ENCODE assay signal across 11 cellular contexts in genomic region chr2:219688560-219689445, GRCh38.
DNase-seq lines count a peak whose midpoint lies in the region; ATAC-seq, FAIRE-seq and TF ChIP-seq lines count a peak whose summit lies in the region.
"Had no signal": no experiment of that assay in that cellular context is flagged by ENCODE, and none has a peak within 500 bp of the region (broad histone marks: within the 10 kb centered on the region; RNA-seq: fewer than 3 reads in every experiment).

No MANE protein-coding gene starts in this region.

- TF ChIP-seq EP300 in HepG2 (IDR thresholded peaks at IDR 0.05; ENCODE audit: low read depth in 2 of 2, low read length in 2 of 2) (no peak), HepG2 (CRISPR knock-in tag; IDR thresholded peaks at IDR 0.05; ENCODE audit: borderline replicate concordance) (no peak), K562 (IDR thresholded peaks at IDR 0.05; ENCODE audit: low read length) (no peak)

- FAIRE-seq in HepG2 (lab: Jason Lieb, UNC) = no peak
- peak; percentile 29 for FAIRE-seq in K562 (lab: Jason Lieb, UNC)
- FAIRE-seq: A549 had no signal

- CTCF ChIA-PET in HepG2 (lab: Yijun Ruan, JAX; ENCODE audit: low intra/inter-chr PET ratio, low total read pairs) (interaction anchor here (1.2 to 3.2 kb wide), 3 partner anchors 47 to 212 kb away, joined by 4 to 20 read pairs (median 4); no protein-coding TSS in a partner anchor), K562 (lab: Yijun Ruan, JAX; ENCODE audit: low intra/inter-chr PET ratio) (interaction anchor here (0.6 to 2.2 kb wide), 5 partner anchors 15 to 907 kb away, joined by 3 to 22 read pairs (median 5); partner anchors contain the start of genes CHPF, CYP27A1 and TMEM198)

- peaks cover 0 to 41% of the 10 kb centered on the region in 2 experiments; a peak in 3 of 5 replicates for H3K27me3 ChIP-seq in HepG2 (ENCODE audit: control insufficient read depth in 1 of 2, insufficient read depth in 2 of 2, low read length in 2 of 2)
- no peaks in the 10 kb centered on the region for H3K27me3 ChIP-seq in right lobe of liver
- no peaks in the 10 kb centered on the region for H3K27me3 ChIP-seq in K562 (ENCODE audit: control insufficient read depth in 2 of 2, insufficient read depth in 2 of 2, low read length in 2 of 2)
- H3K27me3 ChIP-seq in hepatocyte = no peaks in the 10 kb centered on the region

- no peaks in the 10 kb centered on the region for H3K9me1 ChIP-seq in K562 (ENCODE audit: control insufficient read depth, insufficient read depth, low read length)

- DNase-seq in HepG2 (ENCODE audit: low spot score) (peak; percentile 36), right lobe of liver (no peak), K562 (ENCODE audit: extremely low read depth in 1 of 4, low spot score in 3 of 4) (no peak), hepatocyte (ENCODE audit: low spot score) (peak; percentile 29), NCI-H2171 treated with DMSO at 0.1 percent for 48 hours (lab: John Stamatoyannopoulos, UW) (no peak)
- DNase-seq: activated T-cell treated with anti-CD3 and anti-CD28 coated beads, Interleukin-2, amount 50 U/mL, for 1 hour; SIG-M5 had no signal

- no peaks in the 10 kb centered on the region for H3K9me2 ChIP-seq in hepatocyte (replicated peaks; ENCODE audit: insufficient read depth)

- H4K20me1 ChIP-seq in HepG2 (ENCODE audit: insufficient read depth, low read length) (no peaks in the 10 kb centered on the region), K562 (replicated peaks; ENCODE audit: control insufficient read depth, insufficient read depth, low read length) (no peaks in the 10 kb centered on the region), hepatocyte (ENCODE audit: insufficient read depth, poor library complexity, severe bottlenecking) (no peaks in the 10 kb centered on the region)

- no peak overlapping the region for H3K4me3 ChIP-seq in HepG2 (replicated peaks in 1 of 3; ENCODE audit: insufficient read depth in 1 of 3, low read depth in 2 of 3, low read length in 3 of 3)
- H3K4me3 ChIP-seq in right lobe of liver = no peak overlapping the region
- H3K4me3 ChIP-seq in K562 = no peak overlapping the region
- no peak overlapping the region for H3K4me3 ChIP-seq in hepatocyte
- H3K4me3 ChIP-seq: A549 had no signal

- POLR2A ChIA-PET in HepG2 (lab: Yijun Ruan, JAX) (no interaction called here), K562 (lab: Yijun Ruan, JAX) (interaction anchor here (0.9 to 1.1 kb wide), 2 partner anchors 14 to 148 kb away, joined by 4 to 5 read pairs; no protein-coding TSS in a partner anchor)

- H3K4me2 ChIP-seq in HepG2 (ENCODE audit: low read depth, low read length) (no peak overlapping the region), K562 (ENCODE audit: insufficient read depth, low read length) (no peak overlapping the region), hepatocyte (no peak overlapping the region)
- H3K4me2 ChIP-seq: A549 had no signal

- ATAC-seq in HepG2 = no peak
- no peak for ATAC-seq in right lobe of liver
- ATAC-seq in K562 = no peak
- ATAC-seq in GM21737 (IDR thresholded peaks at IDR 0.05; ENCODE audit: unreplicated experiment) = no peak
- ATAC-seq in HG02759 (IDR thresholded peaks at IDR 0.05; ENCODE audit: unreplicated experiment) = no peak
- ATAC-seq in HG02623 (IDR thresholded peaks at IDR 0.05; ENCODE audit: unreplicated experiment) = no peak

- H3K36me3 ChIP-seq in HepG2 (replicated peaks in 1 of 2; ENCODE audit: control insufficient read depth in 1 of 2, insufficient read depth in 2 of 2, low read length in 2 of 2) = no peaks in the 10 kb centered on the region
- no peaks in the 10 kb centered on the region for H3K36me3 ChIP-seq in right lobe of liver
- no peaks in the 10 kb centered on the region for H3K36me3 ChIP-seq in K562 (ENCODE audit: control insufficient read depth, insufficient read depth, low read length)
- no peaks in the 10 kb centered on the region for H3K36me3 ChIP-seq in hepatocyte (replicated peaks; ENCODE audit: insufficient read depth, low read depth)

- H2AFZ ChIP-seq in HepG2 (ENCODE audit: low read length) = no peak overlapping the region
- peak overlapping the region; percentile 51; the same call in 1 of the 2 replicates for H2AFZ ChIP-seq in K562 (ENCODE audit: low read depth, low read length)
- no peak overlapping the region for H2AFZ ChIP-seq in hepatocyte

- TF ChIP-seq POLR2A in HepG2 (IDR thresholded peaks at IDR 0.05; ENCODE audit: insufficient read depth in 1 of 2, low read depth in 2 of 2, low read length in 2 of 2) = no peak
- TF ChIP-seq POLR2A in right lobe of liver (IDR thresholded peaks at IDR 0.05) = no peak
- TF ChIP-seq POLR2A in K562 (conservative IDR thresholded peaks at IDR 0.05) = no peak

- H3K9me3 ChIP-seq in HepG2 (ENCODE audit: low read length) (no peaks in the 10 kb centered on the region), right lobe of liver (no peaks in the 10 kb centered on the region), K562 (replicated peaks; ENCODE audit: control insufficient read depth, insufficient read depth, low read depth, low read length) (no peaks in the 10 kb centered on the region), hepatocyte (ENCODE audit: low read depth) (no peaks in the 10 kb centered on the region)

- no peaks in the 10 kb centered on the region for H3K79me2 ChIP-seq in HepG2 (ENCODE audit: insufficient read depth, low read length)
- no peaks in the 10 kb centered on the region for H3K79me2 ChIP-seq in K562 (ENCODE audit: control insufficient read depth, insufficient read depth, low read length)
- no peaks in the 10 kb centered on the region for H3K79me2 ChIP-seq in hepatocyte

- in situ Hi-C loops in HepG2 (cut with HindIII; ENCODE audit: extremely low pct_ligation_motif_present, low pct_unique_long_range_greater_than_20kb) = no loop called here
- in situ Hi-C loops in K562 (cut with MboI) = loop anchor here (5.0 kb wide), 1 partner anchor 42 kb away; no protein-coding TSS in a partner anchor

- intact Hi-C loops in HepG2 (cut with micrococcal nuclease; ENCODE audit: unreplicated experiment) = loop anchor here (1.0 to 2.0 kb wide), 2 partner anchors 46 to 147 kb away; no protein-coding TSS in a partner anchor
- intact Hi-C loops in right lobe of liver (cut with DNase I) = no loop called here
- intact Hi-C loops in K562 (cut with micrococcal nuclease) = loop anchor here (1.0 kb wide), 2 partner anchors 47 to 148 kb away; no protein-coding TSS in a partner anchor

- H3K27ac ChIP-seq in HepG2 (ENCODE audit: extremely low read length, insufficient read depth, low read length) (no peak overlapping the region), right lobe of liver (no peak overlapping the region), K562 (ENCODE audit: extremely low read depth, low read depth, low read length) (no peak overlapping the region), hepatocyte (no peak overlapping the region)
- H3K27ac ChIP-seq: A549 had no signal

- TF ChIP-seq RAD21 in HepG2 (CRISPR knock-in tag; IDR thresholded peaks at IDR 0.05) = no peak
- no peak for TF ChIP-seq RAD21 in K562 (CRISPR knock-in tag; conservative IDR thresholded peaks at IDR 0.05 in 1 of 2, IDR thresholded peaks at IDR 0.05 in 1 of 2)

- no peak for TF ChIP-seq CTCF in HepG2 (CRISPR knock-in tag; IDR thresholded peaks at IDR 0.05)
- TF ChIP-seq CTCF in right lobe of liver (IDR thresholded peaks at IDR 0.05) = no peak
- TF ChIP-seq CTCF in K562 (IDR thresholded peaks at IDR 0.05 in 2 of 3, conservative IDR thresholded peaks at IDR 0.05 in 1 of 3; ENCODE audit: insufficient read depth in 2 of 3, low read depth in 1 of 3, low read length in 3 of 3) = no peak
- TF ChIP-seq CTCF in hepatocyte (IDR thresholded peaks at IDR 0.05; ENCODE audit: poor library complexity) = no peak

- H3K9ac ChIP-seq in HepG2 (ENCODE audit: insufficient read depth, low read depth, low read length) (no peak overlapping the region), K562 (ENCODE audit: insufficient read depth in 1 of 2, low read depth in 2 of 2, low read length in 2 of 2) (0 out of 4 replicates have a peak overlapping the region, but pooled peaks of 1 of the 2 experiments have one; percentile 24)

- H3K4me1 ChIP-seq in HepG2 (ENCODE audit: insufficient read depth, low read length) = peaks cover 39% of the 10 kb centered on the region
- no peaks in the 10 kb centered on the region for H3K4me1 ChIP-seq in right lobe of liver
- peaks cover 3 to 5% of the 10 kb centered on the region in 2 experiments; a peak in 2 of 5 replicates for H3K4me1 ChIP-seq in K562 (replicated peaks in 1 of 2; ENCODE audit: control insufficient read depth in 2 of 2, insufficient read depth in 2 of 2, low read length in 2 of 2)
- H3K4me1 ChIP-seq in hepatocyte (ENCODE audit: insufficient read depth) = no peaks in the 10 kb centered on the region
- H3K4me1 ChIP-seq: A549 had no signal

- 51% methylated on average over 23 of the region's 23 CpGs for WGBS in HepG2 (ENCODE audit: low lambda C conversion rate)
- 58% methylated on average over 21 of the region's 23 CpGs for WGBS in right lobe of liver (ENCODE audit: insufficient coverage, low coverage, low lambda C conversion rate, missing lambda C conversion rate)
- WGBS in K562 (ENCODE audit: insufficient coverage, low coverage, missing lambda C conversion rate) = 63% methylated on average over 23 of the region's 23 CpGs
- 75% methylated on average over 23 of the region's 23 CpGs for WGBS in hepatocyte (ENCODE audit: low lambda C conversion rate, missing lambda C conversion rate)

- no TSS peak for BruUV-seq in HepG2 (replicated peaks; lab: Mats Ljungman, UMichigan)
- BruUV-seq in K562 (replicated peaks; lab: Mats Ljungman, UMichigan) = no TSS peak

TF ChIP-seq in HepG2, 621 proteins besides CTCF, POLR2A, EP300 and RAD21:
- peak; percentile 64 for TF ChIP-seq ZNF629 (CRISPR knock-in tag; conservative IDR thresholded peaks at IDR 0.05)
- peak; percentile 54; the same call in 1 of the 2 replicates for TF ChIP-seq KDM1A (CRISPR knock-in tag; IDR thresholded peaks at IDR 0.05)
- no peak for TF ChIP-seq FOXP1 (IDR thresholded peaks at IDR 0.05)
- TF ChIP-seq FOXP1 (CRISPR knock-in tag; IDR thresholded peaks at IDR 0.05) = no peak

TF ChIP-seq in K562, 482 proteins besides CTCF, POLR2A, EP300 and RAD21:
- no peak for TF ChIP-seq KDM5B (IDR thresholded peaks at IDR 0.05; ENCODE audit: insufficient replicate concordance, low read depth, low read length)

Comparison
In these comparisons a context has a peak if more than half of its experiments do, and no peak if none do; other contexts are left out.
1. DNase-seq: peak in HepG2 (single experiment) and hepatocyte (single experiment); none in right lobe of liver (0 of 3), K562 (0 of 4) and NCI-H2171 treated with DMSO at 0.1 percent for 48 hours (single experiment).
2. intact Hi-C loops: an anchor here in HepG2 (1.0 to 2.0 kb wide) and K562 (1.0 kb wide); none called in right lobe of liver.
3. Of the 241 proteins assayed by ChIP-seq in both HepG2 and K562: peak only in HepG2: KDM1A; only in K562: none; in both: none; in neither: 240.